ENCODE assay signal across 14 cellular contexts in the genomic region with DNA sequence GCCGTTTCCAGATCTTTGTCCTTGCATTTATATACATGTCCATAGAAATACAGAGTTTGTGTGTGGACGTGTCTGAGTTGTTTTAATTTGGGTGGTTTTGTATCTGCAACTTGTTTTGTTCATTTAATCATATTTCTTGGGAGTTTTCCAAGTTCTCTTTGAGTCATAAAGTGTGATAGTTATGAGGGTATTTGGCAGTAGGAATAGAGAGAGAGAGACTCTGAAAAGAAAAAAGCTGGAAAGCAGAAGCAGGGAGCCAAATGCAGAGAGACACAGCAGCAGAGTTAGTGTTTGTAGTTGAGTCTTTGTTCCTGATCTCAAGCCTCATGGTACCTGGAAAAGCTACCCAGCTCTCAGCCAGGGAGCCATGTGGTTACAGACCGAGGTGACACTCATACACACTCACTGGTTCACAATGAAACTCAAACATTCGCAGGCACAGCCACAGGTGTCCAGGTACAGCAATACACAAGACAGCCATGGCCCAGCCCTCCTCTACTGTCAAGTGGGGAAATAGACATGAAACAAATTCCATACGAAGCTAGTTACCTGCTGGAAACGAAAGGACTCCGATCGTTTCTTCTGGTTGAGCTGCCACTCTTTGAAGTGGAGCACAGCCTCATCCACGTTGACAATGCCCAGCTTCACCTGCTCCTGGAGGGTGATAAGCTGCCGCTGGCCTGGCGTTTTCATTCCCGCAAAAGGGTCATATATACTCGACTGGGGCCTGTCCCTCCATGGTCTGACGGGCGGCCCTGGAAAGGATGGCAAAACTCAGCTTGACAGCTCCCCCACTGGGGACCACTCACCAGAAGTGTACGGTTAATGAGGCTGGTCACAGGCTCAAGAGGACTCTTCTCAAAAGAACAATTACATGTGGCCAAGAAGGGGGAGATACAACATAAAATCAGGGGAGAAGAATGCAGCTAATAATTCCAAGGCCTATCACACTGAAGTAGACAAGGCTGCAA. TPM values are rescaled to one million over a fixed set of nuclear protein-coding genes. Genes with fewer than 3 reads are reported as not detected.
DNase-seq lines count a peak whose midpoint lies in the region; ATAC-seq and TF ChIP-seq lines count a peak whose summit lies in the region.
"Had no signal": no experiment of that assay in that cellular context is flagged by ENCODE, and none has a peak within 500 bp of the region (broad histone marks: within the 10 kb centered on the region; RNA-seq: fewer than 3 reads in every experiment).

No MANE protein-coding gene starts in this region.

- H3K4me3 ChIP-seq in PC-3 (ENCODE audit: low read length) (no peak overlapping the region), heart left ventricle (no peak overlapping the region)

- CTCF ChIA-PET in PC-3 (lab: Charles Lee): no interaction called here

- peaks cover 8% of the 10 kb centered on the region for H3K4me1 ChIP-seq in PC-3 (ENCODE audit: insufficient read depth, low read length)
- H3K4me1 ChIP-seq in heart left ventricle: peaks cover 0 to 38% (median 22%) of the 10 kb centered on the region in 12 donors

- intact Hi-C loops in PC-3 (cut with micrococcal nuclease): no loop called here
- intact Hi-C loops in heart left ventricle (cut with DNase I): no loop called here

- no peaks in the 10 kb centered on the region for H3K9me2 ChIP-seq in PC-3 (replicated peaks; ENCODE audit: low read length)

- no peaks in the 10 kb centered on the region for H4K20me1 ChIP-seq in PC-3 (ENCODE audit: low read length)

- POLR2A ChIA-PET in PC-3 (lab: Charles Lee; ENCODE audit: unreplicated experiment): interaction anchor here (0.6 kb wide), 1 partner anchor 1341 kb away, joined by 3 read pairs; no protein-coding TSS in a partner anchor

- ATAC-seq in PC-3 (peak; percentile 45), heart left ventricle (peak in 3 of 4 donors; percentile 12 to 41 (median 23))
- no peak for ATAC-seq in stimulated activated effector memory CD8-positive, alpha-beta T cell treated with anti-CD3 and anti-CD28 coated beads, Interleukin-12 subunit alpha, Interleukin-12 subunit beta, amount 100 ng/mL, for 72 hours

- no peaks in the 10 kb centered on the region for H3K27me3 Mint-ChIP-seq in IgD-negative memory B cell
- H3K27me3 Mint-ChIP-seq: CD4-positive, CD25-positive, alpha-beta regulatory T cell; stimulated activated naive CD8-positive, alpha-beta T cell treated with anti-CD3 and anti-CD28 coated beads, Interleukin-15, Interleukin-2, amounts not matched to agents 100 ng/mL and 50 ng/mL, for 24 hours had no signal

- peak overlapping the region; percentile 67 to 88 (median 84) for H3K27ac Mint-ChIP-seq in IgD-negative memory B cell
- peak overlapping the region; percentile 65 for H3K27ac Mint-ChIP-seq in stimulated activated effector memory CD8-positive, alpha-beta T cell treated with anti-CD3 and anti-CD28 coated beads, Interleukin-12 subunit alpha, Interleukin-12 subunit beta, amount 100 ng/mL, for 72 hours
- H3K27ac Mint-ChIP-seq: HFFc6; stimulated activated naive CD8-positive, alpha-beta T cell treated with anti-CD3 and anti-CD28 coated beads, Interleukin-15, Interleukin-2, amounts not matched to agents 100 ng/mL and 50 ng/mL, for 24 hours; T-helper 1 cell treated with Interleukin-12 subunit alpha and Interleukin-12 subunit beta and Interleukin-4 antibody, amounts not matched to agents 30 μg/mL and 1 μg/mL, for 36 hours had no signal

- H3F3A ChIP-seq in PC-3 (ENCODE audit: low read length, unreplicated experiment): no peaks in the 10 kb centered on the region

- no peak overlapping the region for H3K9ac ChIP-seq in PC-3 (ENCODE audit: low read length)

- TF ChIP-seq CTCF in PC-3 (conservative IDR thresholded peaks at IDR 0.05; ENCODE audit: low read depth, low read length): no peak
- TF ChIP-seq CTCF in heart left ventricle (IDR thresholded peaks at IDR 0.05): no peak

- peaks cover 0 to 3% (median 0%) of the 10 kb centered on the region in 3 donors for H3K4me1 Mint-ChIP-seq in IgD-negative memory B cell
- H3K4me1 Mint-ChIP-seq in stimulated activated effector memory CD8-positive, alpha-beta T cell treated with anti-CD3 and anti-CD28 coated beads, Interleukin-12 subunit alpha, Interleukin-12 subunit beta, amount 100 ng/mL, for 72 hours: peaks cover 5% of the 10 kb centered on the region
- H3K4me1 Mint-ChIP-seq: CD4-positive, CD25-positive, alpha-beta regulatory T cell had no signal

- 59 to 65% (median 62%) methylated on average over 16 of the region's 16 CpGs for WGBS in heart left ventricle, 4 donors

- H2AFZ ChIP-seq in PC-3 (ENCODE audit: low read length): no peak overlapping the region

- peaks cover 4% of the 10 kb centered on the region for H3K36me3 Mint-ChIP-seq in IgD-negative memory B cell
- H3K36me3 Mint-ChIP-seq in stimulated activated effector memory CD8-positive, alpha-beta T cell treated with anti-CD3 and anti-CD28 coated beads, Interleukin-12 subunit alpha, Interleukin-12 subunit beta, amount 100 ng/mL, for 72 hours: peaks cover 60% of the 10 kb centered on the region

- H3K36me3 ChIP-seq in PC-3 (ENCODE audit: low read depth, low read length) (no peaks in the 10 kb centered on the region), heart left ventricle (peaks cover 0 to 84% (median 0%) of the 10 kb centered on the region in 9 donors)

- no TSS peak for BruUV-seq in PC-3 (replicated peaks; lab: Mats Ljungman, UMichigan)

- no peaks in the 10 kb centered on the region for H3K79me2 ChIP-seq in PC-3 (ENCODE audit: low read length)

- H3K4me3 Mint-ChIP-seq in IgD-negative memory B cell: no peak overlapping the region
- no peak overlapping the region for H3K4me3 Mint-ChIP-seq in stimulated activated effector memory CD8-positive, alpha-beta T cell treated with anti-CD3 and anti-CD28 coated beads, Interleukin-12 subunit alpha, Interleukin-12 subunit beta, amount 100 ng/mL, for 72 hours
- H3K4me3 Mint-ChIP-seq: CD4-positive, CD25-positive, alpha-beta regulatory T cell; HFFc6; stimulated activated naive CD8-positive, alpha-beta T cell treated with anti-CD3 and anti-CD28 coated beads, Interleukin-15, Interleukin-2, amounts not matched to agents 100 ng/mL and 50 ng/mL, for 24 hours; T-helper 1 cell treated with Interleukin-12 subunit alpha and Interleukin-12 subunit beta and Interleukin-4 antibody, amounts not matched to agents 30 μg/mL and 1 μg/mL, for 36 hours had no signal

- TF ChIP-seq POLR2A in heart left ventricle (IDR thresholded peaks at IDR 0.05): no peak

- no peaks in the 10 kb centered on the region for H3K9me3 ChIP-seq in PC-3 (ENCODE audit: low read length)
- H3K9me3 ChIP-seq in heart left ventricle: no peaks in the 10 kb centered on the region

- DNase-seq in PC-3 (peak; percentile 23), heart left ventricle (no peak), cerebellar cortex (ENCODE audit: low spot score) (no peak), AG08395 (ENCODE audit: low spot score) (no peak), UCSD-AML1 (lab: John Stamatoyannopoulos, UW; ENCODE audit: unreplicated experiment) (no peak)
- no peak for DNase-seq in stimulated activated effector memory CD8-positive, alpha-beta T cell treated with anti-CD3 and anti-CD28 coated beads, Interleukin-12 subunit alpha, Interleukin-12 subunit beta, amount 100 ng/mL, for 72 hours (ENCODE audit: low spot score in 2 of 2)
- DNase-seq: activated CD4-positive, alpha-beta T cell treated with anti-CD3 and anti-CD28 coated beads, Interleukin-2, amount 50 U/mL, for 1 hour; CD4-positive, CD25-positive, alpha-beta regulatory T cell; HFFc6; MM.1S; retina had no signal

- H3K9me3 Mint-ChIP-seq in IgD-negative memory B cell: no peaks in the 10 kb centered on the region
- no peaks in the 10 kb centered on the region for H3K9me3 Mint-ChIP-seq in stimulated activated effector memory CD8-positive, alpha-beta T cell treated with anti-CD3 and anti-CD28 coated beads, Interleukin-12 subunit alpha, Interleukin-12 subunit beta, amount 100 ng/mL, for 72 hours
- H3K9me3 Mint-ChIP-seq: HFFc6; stimulated activated naive CD8-positive, alpha-beta T cell treated with anti-CD3 and anti-CD28 coated beads, Interleukin-15, Interleukin-2, amounts not matched to agents 100 ng/mL and 50 ng/mL, for 24 hours; T-helper 1 cell treated with Interleukin-12 subunit alpha and Interleukin-12 subunit beta and Interleukin-4 antibody, amounts not matched to agents 30 μg/mL and 1 μg/mL, for 36 hours had no signal

- no peak overlapping the region for H3K4me2 ChIP-seq in PC-3 (ENCODE audit: low read length)

- H3K27me3 ChIP-seq in PC-3 (ENCODE audit: low read length) (no peaks in the 10 kb centered on the region), heart left ventricle (no peaks in the 10 kb centered on the region)

- H3K27ac ChIP-seq in PC-3 (ENCODE audit: low read length): no peak overlapping the region
- peak overlapping the region; percentile 34 to 96 (median 80) for H3K27ac ChIP-seq in heart left ventricle

RNA-seq across cellular contexts. Expression of a gene that starts 33.3 kb away (rescaled TPM):
- polyA plus RNA-seq in IgD-negative memory B cell (31.7 TPM), heart left ventricle (10 to 100 TPM; 14.9 to 51.0 TPM)
- total RNA-seq in PC-3 (2014; rRNA removed) (39.2 and 47.0 TPM in 2 replicates), heart left ventricle (10 to 100 TPM; 35.1 to 75.6 (median 67.4) TPM)
